In the genomic region with DNA sequence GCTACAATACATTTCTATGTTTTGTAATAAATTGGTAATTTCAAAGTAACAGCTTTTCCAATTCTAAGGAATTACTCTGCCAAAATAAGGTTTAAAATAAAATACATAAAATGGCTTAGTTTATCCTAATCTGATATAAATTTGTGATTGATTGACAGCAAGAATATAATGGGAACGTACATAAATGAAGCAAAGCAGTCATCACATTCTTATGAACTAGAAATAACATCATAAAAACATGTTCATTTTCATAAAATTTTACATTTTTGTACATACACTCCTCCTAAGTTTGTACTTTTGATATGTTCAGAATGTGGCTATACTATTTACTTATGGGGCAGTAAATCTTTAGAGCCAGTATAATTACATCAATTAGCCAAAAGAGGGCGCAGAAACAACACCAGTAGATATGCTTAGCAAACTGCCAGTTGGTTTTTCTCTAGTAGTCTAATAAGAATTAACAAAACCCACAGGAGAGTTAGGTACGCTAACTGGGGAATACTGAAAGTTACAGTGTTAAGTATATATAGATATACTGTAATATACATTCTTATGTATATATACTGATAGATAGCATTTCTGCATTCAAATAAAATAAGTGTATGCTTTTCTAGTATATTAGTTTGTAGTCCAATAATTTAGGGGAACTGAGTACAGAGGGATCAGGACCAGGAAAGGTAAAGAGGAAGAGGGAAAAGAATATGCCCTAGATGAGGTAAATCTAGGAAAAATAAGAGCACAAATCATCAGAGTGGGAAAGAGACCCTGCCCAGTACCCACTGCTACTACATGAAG, we compare ENCODE assay signal across 8 cellular contexts.
DNase-seq lines count a peak whose midpoint lies in the region; ATAC-seq and TF ChIP-seq lines count a peak whose summit lies in the region.

No MANE protein-coding gene starts in this region.

- peaks cover 2 to 8% of the 10 kb centered on the region in 2 donors for H3K36me3 ChIP-seq in lung (ENCODE audit: control insufficient read depth in 2 of 2, insufficient read depth in 2 of 2, low read length in 2 of 2)

- no peak overlapping the region for H3K27ac ChIP-seq in lung (ENCODE audit: low read depth in 1 of 2, low read length in 1 of 2)

- no peak overlapping the region for H3K27ac Mint-ChIP-seq in activated T-helper 2 cell treated with anti-CD3 and anti-CD28 coated beads, Interferon-gamma antibody, Interleukin-2, Interleukin-4, amounts not matched to agents 10 μg/mL and 5 μg/mL and 100 μg/mL, durations not matched to agents 14 hours and 24 hours and 36 hours

- intact Hi-C loops in activated T-helper 2 cell treated with anti-CD3 and anti-CD28 coated beads, Interferon-gamma antibody, Interleukin-2, Interleukin-4, amounts not matched to agents 10 μg/mL and 5 μg/mL and 100 μg/mL, durations not matched to agents 14 hours and 24 hours and 36 hours (cut with micrococcal nuclease): loop anchor here (1.0 kb wide), 2 partner anchors 45 to 152 kb away; no protein-coding TSS in a partner anchor

- DNase-seq in DMS114 treated with DMSO at 0.1 percent for 48 hours (lab: John Stamatoyannopoulos, UW; ENCODE audit: unreplicated experiment) (peak; percentile 30), NCI-H82 (lab: John Stamatoyannopoulos, UW) (peak; percentile 77), choroid plexus epithelial cell (ENCODE audit: low read depth) (peak; percentile 88), lung (ENCODE audit: low spot score) (no peak), islet precursor cell (no peak)
- DNase-seq in activated T-helper 2 cell treated with anti-CD3 and anti-CD28 coated beads, Interferon-gamma antibody, Interleukin-2, Interleukin-4, amounts not matched to agents 10 μg/mL and 5 μg/mL and 100 μg/mL, durations not matched to agents 14 hours and 24 hours and 36 hours (ENCODE audit: low spot score): no peak

- H3K4me1 ChIP-seq in lung (ENCODE audit: control insufficient read depth in 2 of 2, insufficient read depth in 2 of 2, low read length in 2 of 2): no peaks in the 10 kb centered on the region

- H3K27me3 Mint-ChIP-seq in activated T-helper 2 cell treated with anti-CD3 and anti-CD28 coated beads, Interferon-gamma antibody, Interleukin-2, Interleukin-4, amounts not matched to agents 10 μg/mL and 5 μg/mL and 100 μg/mL, durations not matched to agents 14 hours and 24 hours and 36 hours (ENCODE audit: low read depth): no peaks in the 10 kb centered on the region

- H3K4me1 Mint-ChIP-seq in activated T-helper 2 cell treated with anti-CD3 and anti-CD28 coated beads, Interferon-gamma antibody, Interleukin-2, Interleukin-4, amounts not matched to agents 10 μg/mL and 5 μg/mL and 100 μg/mL, durations not matched to agents 14 hours and 24 hours and 36 hours (ENCODE audit: low read depth): no peaks in the 10 kb centered on the region

- TF ChIP-seq CTCF in choroid plexus epithelial cell (conservative IDR thresholded peaks at IDR 0.05; ENCODE audit: low read depth, low read length) (peak; percentile 73), lung (IDR thresholded peaks at IDR 0.05; ENCODE audit: control extremely low read depth, extremely low read depth) (peak; percentile 31)

- no peaks in the 10 kb centered on the region for H3K27me3 ChIP-seq in lung (ENCODE audit: control insufficient read depth, insufficient read depth)

- H3K4me3 ChIP-seq in choroid plexus epithelial cell (ENCODE audit: low read depth, low read length): no peak overlapping the region
- H3K4me3 ChIP-seq in lung: no peak overlapping the region

- H3K9me3 Mint-ChIP-seq in activated T-helper 2 cell treated with anti-CD3 and anti-CD28 coated beads, Interferon-gamma antibody, Interleukin-2, Interleukin-4, amounts not matched to agents 10 μg/mL and 5 μg/mL and 100 μg/mL, durations not matched to agents 14 hours and 24 hours and 36 hours: no peaks in the 10 kb centered on the region

- 56 to 62% methylated on average over 3 of the region's 3 CpGs for WGBS in lung, 2 donors

- H3K4me3 Mint-ChIP-seq in activated T-helper 2 cell treated with anti-CD3 and anti-CD28 coated beads, Interferon-gamma antibody, Interleukin-2, Interleukin-4, amounts not matched to agents 10 μg/mL and 5 μg/mL and 100 μg/mL, durations not matched to agents 14 hours and 24 hours and 36 hours (ENCODE audit: low read depth): no peak overlapping the region

- ATAC-seq in GM19372 (IDR thresholded peaks at IDR 0.05; ENCODE audit: low read depth, unreplicated experiment) (peak; percentile 90), HG03354 (IDR thresholded peaks at IDR 0.05; ENCODE audit: poor library complexity, severe bottlenecking, unreplicated experiment) (peak; percentile 89), lung (ENCODE audit: insufficient read depth, low FRiP score) (no peak)

- H3K36me3 Mint-ChIP-seq in activated T-helper 2 cell treated with anti-CD3 and anti-CD28 coated beads, Interferon-gamma antibody, Interleukin-2, Interleukin-4, amounts not matched to agents 10 μg/mL and 5 μg/mL and 100 μg/mL, durations not matched to agents 14 hours and 24 hours and 36 hours (ENCODE audit: low read depth): no peaks in the 10 kb centered on the region

- no peaks in the 10 kb centered on the region for H3K9me3 ChIP-seq in lung (ENCODE audit: control insufficient read depth in 2 of 2, insufficient read depth in 1 of 2, low read length in 1 of 2)

Comparison
In these comparisons a context has a peak if more than half of its experiments do, and no peak if none do; other contexts are left out.
1. DNase-seq: peak in DMS114 treated with DMSO at 0.1 percent for 48 hours (single experiment), NCI-H82 (single experiment) and choroid plexus epithelial cell (single experiment); none in lung (single experiment), islet precursor cell (single experiment) and activated T-helper 2 cell treated with anti-CD3 and anti-CD28 coated beads, Interferon-gamma antibody, Interleukin-2, Interleukin-4, amounts not matched to agents 10 μg/mL and 5 μg/mL and 100 μg/mL, durations not matched to agents 14 hours and 24 hours and 36 hours (single experiment).